Comparison of ENCODE assay signal across 11 cellular contexts in the genomic region with DNA sequence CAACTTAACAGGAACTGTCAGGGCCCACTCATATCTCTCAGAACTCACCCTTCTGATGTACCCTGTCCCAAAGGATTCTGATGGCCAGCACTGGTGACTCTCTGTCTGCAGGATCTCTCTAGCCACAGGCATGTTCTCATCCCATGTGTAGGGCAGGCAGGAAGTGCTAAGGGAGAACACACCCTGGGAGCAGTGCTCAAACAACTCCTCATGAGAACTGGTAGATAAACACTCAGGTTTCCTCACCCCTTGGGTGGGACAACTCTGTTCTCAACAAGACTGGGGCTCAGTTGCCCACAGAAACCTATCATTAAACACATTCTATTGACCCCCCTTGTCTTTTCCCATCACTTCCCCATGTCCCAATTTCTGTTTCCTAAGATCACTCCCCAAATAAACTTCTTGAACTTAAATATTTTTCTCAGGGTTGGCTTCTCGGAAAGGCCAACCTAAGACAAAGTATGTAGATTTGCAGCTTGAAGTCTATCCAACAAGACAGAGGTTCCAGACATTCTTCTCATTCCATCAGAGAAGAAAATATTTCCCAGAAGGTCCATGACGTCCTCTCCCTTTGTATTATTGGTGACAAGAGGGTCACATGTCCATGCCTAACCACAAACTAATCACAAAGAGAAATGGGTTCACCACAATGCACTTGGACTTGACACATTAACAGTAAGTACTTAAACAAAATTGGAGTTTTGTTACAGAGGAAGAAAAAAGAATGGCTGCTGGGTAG.
DNase-seq lines count a peak whose midpoint lies in the region; ATAC-seq and TF ChIP-seq lines count a peak whose summit lies in the region.
"Had no signal": no experiment of that assay in that cellular context is flagged by ENCODE, and none has a peak within 500 bp of the region (broad histone marks: within the 10 kb centered on the region; RNA-seq: fewer than 3 reads in every experiment).

No MANE protein-coding gene starts in this region.

- no peaks in the 10 kb centered on the region for H3K27me3 ChIP-seq in neuron (ENCODE audit: insufficient read depth, low read length)
- H3K27me3 ChIP-seq: neutrophil, testis had no signal

- H3K27me3 Mint-ChIP-seq in activated CD4-positive, alpha-beta memory T cell treated with anti-CD3 and anti-CD28 coated beads for 36 hours: no peaks in the 10 kb centered on the region

- no peaks in the 10 kb centered on the region for H3K9me3 ChIP-seq in neuron (ENCODE audit: low read length)
- H3K9me3 ChIP-seq: neutrophil, testis had no signal

- CTCF ChIA-PET in activated CD4-positive, alpha-beta memory T cell treated with anti-CD3 and anti-CD28 coated beads for 36 hours (lab: Charles Lee): no interaction called here

- DNase-seq in AG10803 (ENCODE audit: low read depth): peak; percentile 100
- DNase-seq in LHCN-M2 (ENCODE audit: low read depth): peak; percentile 71
- DNase-seq in epithelial cell of esophagus (ENCODE audit: low read depth): peak; percentile 32
- no peak for DNase-seq in activated CD4-positive, alpha-beta memory T cell treated with anti-CD3 and anti-CD28 coated beads for 36 hours
- DNase-seq in NCI-H2107 (lab: John Stamatoyannopoulos, UW): no peak
- no peak for DNase-seq in NCI-H526 treated with DMSO at 0.1 percent for 48 hours (lab: John Stamatoyannopoulos, UW)
- DNase-seq: activated B cell treated with CpG ODN at 0.5 μM for 24 hours, testis had no signal

- no peaks in the 10 kb centered on the region for H3K36me3 ChIP-seq in neuron (ENCODE audit: insufficient read depth, low read length)
- H3K36me3 ChIP-seq: neutrophil had no signal

- no peak overlapping the region for H3K4me3 Mint-ChIP-seq in activated CD4-positive, alpha-beta memory T cell treated with anti-CD3 and anti-CD28 coated beads for 36 hours
- H3K4me3 Mint-ChIP-seq: activated B cell treated with CpG ODN at 0.5 μM for 24 hours had no signal

- POLR2A ChIA-PET in activated CD4-positive, alpha-beta memory T cell treated with anti-CD3 and anti-CD28 coated beads for 36 hours (lab: Charles Lee): no interaction called here

- no peak overlapping the region for H3K27ac Mint-ChIP-seq in activated CD4-positive, alpha-beta memory T cell treated with anti-CD3 and anti-CD28 coated beads for 36 hours
- H3K27ac Mint-ChIP-seq: activated B cell treated with CpG ODN at 0.5 μM for 24 hours had no signal

- intact Hi-C loops in activated CD4-positive, alpha-beta memory T cell treated with anti-CD3 and anti-CD28 coated beads for 36 hours (cut with micrococcal nuclease): no loop called here

- no peak for ATAC-seq in HG03378 (IDR thresholded peaks at IDR 0.05; ENCODE audit: unreplicated experiment)

- H3K36me3 Mint-ChIP-seq in activated CD4-positive, alpha-beta memory T cell treated with anti-CD3 and anti-CD28 coated beads for 36 hours: no peaks in the 10 kb centered on the region

- no peaks in the 10 kb centered on the region for H3K4me1 ChIP-seq in neuron (ENCODE audit: insufficient read depth, low read length)
- H3K4me1 ChIP-seq: testis had no signal

- peak overlapping the region; percentile 23 for H2AFZ ChIP-seq in neuron (ENCODE audit: low read depth, low read length)

- TF ChIP-seq CTCF in AG10803 (conservative IDR thresholded peaks at IDR 0.05; ENCODE audit: low read length) (no peak), epithelial cell of esophagus (IDR thresholded peaks at IDR 0.05; ENCODE audit: insufficient read depth, low read depth, low read length, missing control alignments) (no peak)

- peaks cover 12% of the 10 kb centered on the region for H3K4me1 Mint-ChIP-seq in activated CD4-positive, alpha-beta memory T cell treated with anti-CD3 and anti-CD28 coated beads for 36 hours (ENCODE audit: low read depth)
- H3K4me1 Mint-ChIP-seq: activated B cell treated with CpG ODN at 0.5 μM for 24 hours had no signal

- no peak overlapping the region for H3K4me3 ChIP-seq in AG10803 (ENCODE audit: low read length)
- no peak overlapping the region for H3K4me3 ChIP-seq in epithelial cell of esophagus (ENCODE audit: low read length)
- no peak overlapping the region for H3K4me3 ChIP-seq in neuron (ENCODE audit: low read length)
- H3K4me3 ChIP-seq: testis had no signal

- no peaks in the 10 kb centered on the region for H3K9me3 Mint-ChIP-seq in activated CD4-positive, alpha-beta memory T cell treated with anti-CD3 and anti-CD28 coated beads for 36 hours
- H3K9me3 Mint-ChIP-seq: activated B cell treated with CpG ODN at 0.5 μM for 24 hours had no signal

Comparison
In these comparisons a context has a peak if more than half of its experiments do, and no peak if none do; other contexts are left out.
1. DNase-seq: peak in AG10803 (single experiment), LHCN-M2 (single experiment) and epithelial cell of esophagus (single experiment); none in activated CD4-positive, alpha-beta memory T cell treated with anti-CD3 and anti-CD28 coated beads for 36 hours (single experiment), NCI-H2107 (single experiment) and NCI-H526 treated with DMSO at 0.1 percent for 48 hours (single experiment).